In genomic region chr19:46602392-46603194, GRCh38 we compare ENCODE assay signal across 8 cellular contexts. TPM values are rescaled to one million over a fixed set of nuclear protein-coding genes. Genes with fewer than 3 reads are reported as not detected.
DNase-seq lines count a peak whose midpoint lies in the region; ATAC-seq and TF ChIP-seq lines count a peak whose summit lies in the region.

No MANE protein-coding gene starts in this region.

- H3K36me3 ChIP-seq in HEK293 (ENCODE audit: control insufficient read depth in 2 of 2, insufficient read depth in 1 of 2, low read length in 2 of 2) (peaks cover 16 to 43% of the 10 kb centered on the region in 2 experiments), psoas muscle (ENCODE audit: insufficient read depth in 1 of 2, low read depth in 1 of 2) (peaks cover 0 to 25% of the 10 kb centered on the region in 2 donors)

- peaks cover 8% of the 10 kb centered on the region for H3K4me1 ChIP-seq in HEK293 (ENCODE audit: control insufficient read depth, insufficient read depth, low read length)
- H3K4me1 ChIP-seq in psoas muscle = peaks cover 22% of the 10 kb centered on the region

- POLR2A ChIA-PET in HEK293 (lab: Yijun Ruan, JAX) = interaction anchor here (0.7 to 3.3 kb wide), 5 partner anchors 8 to 59 kb away, joined by 4 to 39 read pairs (median 13); partner anchors contain the start of gene DACT3

- TF ChIP-seq CTCF in HEK293 (tag by site-specific recombination; IDR thresholded peaks at IDR 0.05) (no peak), psoas muscle (IDR thresholded peaks at IDR 0.05) (no peak)

- ATAC-seq in psoas muscle = peak in 1 of 4 donors; percentile 27

- WGBS in psoas muscle, 3 donors = 10 to 21% (median 14%) methylated on average over 21 to 23 of the region's 23 CpGs

- H3K9me3 ChIP-seq in HEK293 (ENCODE audit: control insufficient read depth, insufficient read depth, low read depth, low read length) = no peaks in the 10 kb centered on the region
- peaks cover 14% of the 10 kb centered on the region for H3K9me3 ChIP-seq in psoas muscle

- CTCF ChIA-PET in HEK293 (lab: Yijun Ruan, JAX) = interaction anchor here (0.6 to 4.7 kb wide), 6 partner anchors 9 to 60 kb away, joined by 3 to 41 read pairs (median 13); partner anchors contain the start of gene DACT3

- no peaks in the 10 kb centered on the region for H3K27me3 ChIP-seq in psoas muscle (ENCODE audit: insufficient read depth in 3 of 3, low read length in 2 of 3)

- peak overlapping the region; percentile 99; the same call in 1 of the 2 replicates for H3K27ac ChIP-seq in HEK293 (ENCODE audit: extremely low read depth, low read depth, low read length)
- peak overlapping the region; percentile 97 for H3K27ac ChIP-seq in psoas muscle

- H3K4me3 ChIP-seq in HEK293 (ENCODE audit: low read depth, low read length) (peak overlapping the region; percentile 94), psoas muscle (peak overlapping the region; percentile 82)

- intact Hi-C loops in head of caudate nucleus (cut with DNase I) (loop anchor here (5.0 kb wide), 2 partner anchors 60 to 145 kb away; partner anchors contain the start of genes DACT3, FKRP and STRN4), psoas muscle (cut with DNase I) (no loop called here)

- peak; percentile 58 for DNase-seq in activated CD8-positive, alpha-beta memory T cell treated with anti-CD3 and anti-CD28 coated beads, Interleukin-2, amount 50 U/mL, for 4 hours
- DNase-seq in head of caudate nucleus (peak in 41 of 42 donors; percentile 35 to 85 (median 65)), psoas muscle (no peak), NCI-H2081 (lab: John Stamatoyannopoulos, UW) (no peak), cerebellar cortex (ENCODE audit: low spot score) (no peak), kidney glomerular epithelial cell (lab: John Stamatoyannopoulos, UW) (no peak), glomerular visceral epithelial cell (ENCODE audit: extremely low spot score) (no peak)

TF ChIP-seq in HEK293, 187 proteins besides CTCF, POLR2A, EP300 and RAD21 (continues in another document):
- no peak for TF ChIP-seq GLI2 (tag by site-specific recombination; IDR thresholded peaks at IDR 0.05; ENCODE audit: borderline replicate concordance, low read depth)
- TF ChIP-seq, protein P1, sequence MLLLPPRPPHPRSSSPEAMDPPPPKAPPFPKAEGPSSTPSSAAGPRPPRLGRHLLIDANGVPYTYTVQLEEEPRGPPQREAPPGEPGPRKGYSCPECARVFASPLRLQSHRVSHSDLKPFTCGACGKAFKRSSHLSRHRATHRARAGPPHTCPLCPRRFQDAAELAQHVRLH (tag by site-specific recombination; IDR thresholded peaks at IDR 0.05) = no peak
- TF ChIP-seq KLF1 (tag by site-specific recombination; IDR thresholded peaks at IDR 0.05) = no peak
- TF ChIP-seq REPIN1 (tag by site-specific recombination; IDR thresholded peaks at IDR 0.05; ENCODE audit: low read depth) = no peak
- TF ChIP-seq ZNF501 (tag by site-specific recombination; IDR thresholded peaks at IDR 0.05) = no peak
- no peak for TF ChIP-seq SP2 (tag by site-specific recombination; IDR thresholded peaks at IDR 0.05)
- TF ChIP-seq ZNF558 (tag by site-specific recombination; IDR thresholded peaks at IDR 0.05) = no peak
- no peak for TF ChIP-seq ZSCAN18 (tag by site-specific recombination; IDR thresholded peaks at IDR 0.05)
- 0 out of 2 replicates have a peak, but pooled peaks have one; percentile 18 for TF ChIP-seq FEZF1 (tag by site-specific recombination; IDR thresholded peaks at IDR 0.05)
- TF ChIP-seq ZNF26 (tag by site-specific recombination; IDR thresholded peaks at IDR 0.05) = no peak
- TF ChIP-seq EGR2 (tag by site-specific recombination; IDR thresholded peaks at IDR 0.05; ENCODE audit: low read depth) = peak; percentile 71; the same call in 1 of the 2 replicates
- no peak for TF ChIP-seq ZNF155 (tag by site-specific recombination; IDR thresholded peaks at IDR 0.05)
- TF ChIP-seq, protein P2, sequence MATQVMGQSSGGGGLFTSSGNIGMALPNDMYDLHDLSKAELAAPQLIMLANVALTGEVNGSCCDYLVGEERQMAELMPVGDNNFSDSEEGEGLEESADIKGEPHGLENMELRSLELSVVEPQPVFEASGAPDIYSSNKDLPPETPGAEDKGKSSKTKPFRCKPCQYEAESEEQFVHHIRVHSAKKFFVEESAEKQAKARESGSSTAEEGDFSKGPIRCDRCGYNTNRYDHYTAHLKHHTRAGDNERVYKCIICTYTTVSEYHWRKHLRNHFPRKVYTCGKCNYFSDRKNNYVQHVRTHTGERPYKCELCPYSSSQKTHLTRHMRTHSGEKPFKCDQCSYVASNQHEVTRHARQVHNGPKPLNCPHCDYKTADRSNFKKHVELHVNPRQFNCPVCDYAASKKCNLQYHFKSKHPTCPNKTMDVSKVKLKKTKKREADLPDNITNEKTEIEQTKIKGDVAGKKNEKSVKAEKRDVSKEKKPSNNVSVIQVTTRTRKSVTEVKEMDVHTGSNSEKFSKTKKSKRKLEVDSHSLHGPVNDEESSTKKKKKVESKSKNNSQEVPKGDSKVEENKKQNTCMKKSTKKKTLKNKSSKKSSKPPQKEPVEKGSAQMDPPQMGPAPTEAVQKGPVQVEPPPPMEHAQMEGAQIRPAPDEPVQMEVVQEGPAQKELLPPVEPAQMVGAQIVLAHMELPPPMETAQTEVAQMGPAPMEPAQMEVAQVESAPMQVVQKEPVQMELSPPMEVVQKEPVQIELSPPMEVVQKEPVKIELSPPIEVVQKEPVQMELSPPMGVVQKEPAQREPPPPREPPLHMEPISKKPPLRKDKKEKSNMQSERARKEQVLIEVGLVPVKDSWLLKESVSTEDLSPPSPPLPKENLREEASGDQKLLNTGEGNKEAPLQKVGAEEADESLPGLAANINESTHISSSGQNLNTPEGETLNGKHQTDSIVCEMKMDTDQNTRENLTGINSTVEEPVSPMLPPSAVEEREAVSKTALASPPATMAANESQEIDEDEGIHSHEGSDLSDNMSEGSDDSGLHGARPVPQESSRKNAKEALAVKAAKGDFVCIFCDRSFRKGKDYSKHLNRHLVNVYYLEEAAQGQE (tag by site-specific recombination; IDR thresholded peaks at IDR 0.05) = no peak
- TF ChIP-seq, protein P3, sequence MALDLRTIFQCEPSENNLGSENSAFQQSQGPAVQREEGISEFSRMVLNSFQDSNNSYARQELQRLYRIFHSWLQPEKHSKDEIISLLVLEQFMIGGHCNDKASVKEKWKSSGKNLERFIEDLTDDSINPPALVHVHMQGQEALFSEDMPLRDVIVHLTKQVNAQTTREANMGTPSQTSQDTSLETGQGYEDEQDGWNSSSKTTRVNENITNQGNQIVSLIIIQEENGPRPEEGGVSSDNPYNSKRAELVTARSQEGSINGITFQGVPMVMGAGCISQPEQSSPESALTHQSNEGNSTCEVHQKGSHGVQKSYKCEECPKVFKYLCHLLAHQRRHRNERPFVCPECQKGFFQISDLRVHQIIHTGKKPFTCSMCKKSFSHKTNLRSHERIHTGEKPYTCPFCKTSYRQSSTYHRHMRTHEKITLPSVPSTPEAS (tag by site-specific recombination; IDR thresholded peaks at IDR 0.05) = no peak
- no peak for TF ChIP-seq ZBTB7A (tag by site-specific recombination; IDR thresholded peaks at IDR 0.05; ENCODE audit: low read depth)
- no peak for TF ChIP-seq ZNF670 (tag by site-specific recombination; IDR thresholded peaks at IDR 0.05; ENCODE audit: low read depth)
- TF ChIP-seq ZNF624 (tag by site-specific recombination; IDR thresholded peaks at IDR 0.05) = no peak
- TF ChIP-seq ZNF48 (tag by site-specific recombination; IDR thresholded peaks at IDR 0.05) = no peak
- TF ChIP-seq ZNF223 (tag by site-specific recombination; IDR thresholded peaks at IDR 0.05) = no peak
- no peak for TF ChIP-seq INSM2 (tag by site-specific recombination; IDR thresholded peaks at IDR 0.05)

RNA-seq across cellular contexts. Expression of gene CALM3, which starts 1.5 kb away (rescaled TPM):
- total RNA-seq in psoas muscle = 100 to 1,000 TPM; 142 to 192 (median 175) TPM
- 100 to 1,000 TPM; 120 to 145 (median 124) TPM for polyA plus RNA-seq in psoas muscle

RNA-seq across cellular contexts. Expression of gene PTGIR, which starts 22.3 kb away (rescaled TPM):
- 1 to 10 TPM in 3 of 4 donors, under 1 TPM in 1; 0.82 to 7.0 (median 2.3) TPM for total RNA-seq in psoas muscle
- 1 to 10 TPM in 1 of 3 donors, under 1 TPM in 2; 0.74 to 1.2 (median 0.75) TPM for polyA plus RNA-seq in psoas muscle

RNA-seq across cellular contexts. Expression of gene GNG8, which starts 33.4 kb away (rescaled TPM):
- not detected for total RNA-seq in psoas muscle
- not detected for polyA plus RNA-seq in psoas muscle

RNA-seq across cellular contexts. Expression of gene DACT3, which starts 58.4 kb away (rescaled TPM):
- total RNA-seq in psoas muscle = 1 to 10 TPM in 3 of 4 donors, under 1 TPM in 1; 0.76 to 1.6 (median 1.1) TPM
- under 1 TPM; 0.44 to 0.66 (median 0.53) TPM for polyA plus RNA-seq in psoas muscle

Comparison
In these comparisons a context has a peak if more than half of its experiments do, and no peak if none do; other contexts are left out.
1. DNase-seq: peak in activated CD8-positive, alpha-beta memory T cell treated with anti-CD3 and anti-CD28 coated beads, Interleukin-2, amount 50 U/mL, for 4 hours (single experiment) and head of caudate nucleus (41 of 42); none in psoas muscle (0 of 2), NCI-H2081 (0 of 2), cerebellar cortex (single experiment), kidney glomerular epithelial cell (single experiment) and glomerular visceral epithelial cell (single experiment).